1 cellular context compared by ENCODE assay signal in the genomic region with DNA sequence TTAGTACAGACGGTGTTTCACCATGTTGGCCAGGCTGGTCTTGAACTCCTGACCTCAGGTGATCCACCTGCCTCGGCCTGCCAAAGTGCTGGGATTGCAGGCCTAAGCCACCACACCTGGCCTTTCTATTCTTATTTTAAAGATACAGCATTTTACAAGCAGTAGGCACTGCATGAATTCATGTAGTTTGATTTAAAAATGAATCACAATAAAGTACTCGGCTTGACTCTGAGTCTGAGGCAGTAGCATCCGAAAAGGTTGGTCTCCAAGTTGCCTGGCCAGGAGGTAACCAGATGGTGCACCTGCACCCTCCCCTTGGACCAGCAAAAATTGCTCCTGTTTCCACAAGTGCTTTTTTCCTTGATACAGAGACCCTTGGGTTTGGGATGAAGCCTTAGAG.
TF ChIP-seq lines count a peak whose summit lies in the region.

No MANE protein-coding gene starts in this region.

TF ChIP-seq in endothelial cell of umbilical vein, 7 proteins besides CTCF, POLR2A, EP300 and RAD21:
- TF ChIP-seq POLR2AphosphoS5 (IDR thresholded peaks at IDR 0.05; ENCODE audit: insufficient read depth, low read depth, low read length) (no peak), FOS (IDR thresholded peaks at IDR 0.05; ENCODE audit: borderline replicate concordance, insufficient read depth, low read length) (no peak)
- TF ChIP-seq, protein P1, sequence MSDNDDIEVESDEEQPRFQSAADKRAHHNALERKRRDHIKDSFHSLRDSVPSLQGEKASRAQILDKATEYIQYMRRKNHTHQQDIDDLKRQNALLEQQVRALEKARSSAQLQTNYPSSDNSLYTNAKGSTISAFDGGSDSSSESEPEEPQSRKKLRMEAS (IDR thresholded peaks at IDR 0.05; ENCODE audit: insufficient read depth, insufficient read length) = no peak
